Comparison of ENCODE assay signal across 18 cellular contexts in the genomic region with DNA sequence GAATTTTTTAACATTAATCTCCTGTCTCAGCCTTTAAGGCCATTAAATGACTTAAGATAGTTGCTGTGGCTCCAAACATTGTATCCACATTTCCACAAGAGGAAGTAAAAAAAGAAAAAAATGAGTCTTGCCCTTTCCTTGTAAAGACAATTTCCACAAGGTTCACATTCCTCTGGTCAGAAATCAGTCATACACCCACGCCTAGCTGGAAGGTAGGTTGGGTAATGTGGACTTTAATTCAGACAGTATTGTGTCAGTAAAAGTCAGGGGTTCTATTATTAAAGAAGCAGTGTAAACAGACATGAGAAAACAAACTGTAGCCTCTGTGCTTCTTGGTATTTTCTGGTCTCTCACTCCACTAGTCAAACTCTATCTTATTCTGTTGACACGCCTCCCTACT.
DNase-seq lines count a peak whose midpoint lies in the region; FAIRE-seq and TF ChIP-seq lines count a peak whose summit lies in the region.
"Had no signal": no experiment of that assay in that cellular context is flagged by ENCODE, and none has a peak within 500 bp of the region (broad histone marks: within the 10 kb centered on the region; RNA-seq: fewer than 3 reads in every experiment).

No MANE protein-coding gene starts in this region.

- no peaks in the 10 kb centered on the region for H3K4me1 ChIP-seq in adipocyte (ENCODE audit: control insufficient read depth, insufficient read depth, low read length)
- H3K4me1 ChIP-seq: BLaER1, Peyer's patch had no signal

- H3K9me3 ChIP-seq in adipocyte (ENCODE audit: control insufficient read depth, low read length): peaks cover 8% of the 10 kb centered on the region
- H3K9me3 ChIP-seq: BLaER1 had no signal

- H3K27me3 ChIP-seq in adipocyte (replicated peaks; ENCODE audit: control insufficient read depth, insufficient read depth, low read length): no peaks in the 10 kb centered on the region
- H3K27me3 ChIP-seq: BLaER1, Peyer's patch had no signal

- no peak overlapping the region for H3K4me3 Mint-ChIP-seq in type B pancreatic cell

- no peak for FAIRE-seq in GM19239 (lab: Jason Lieb, UNC)
- FAIRE-seq: GM12878 had no signal

- no peaks in the 10 kb centered on the region for H3K9me3 Mint-ChIP-seq in type B pancreatic cell

- H3K36me3 ChIP-seq in adipocyte (ENCODE audit: control insufficient read depth, insufficient read depth, low read length, severe bottlenecking): no peaks in the 10 kb centered on the region
- H3K36me3 ChIP-seq: BLaER1, Peyer's patch had no signal

- H3K9ac ChIP-seq in adipocyte (ENCODE audit: low read length): no peak overlapping the region
- H3K9ac ChIP-seq: BLaER1, KMS-11 had no signal

- no peaks in the 10 kb centered on the region for H3K36me3 Mint-ChIP-seq in type B pancreatic cell

- no peak for TF ChIP-seq CTCF in fibroblast of pulmonary artery (IDR thresholded peaks at IDR 0.05; ENCODE audit: low read length, missing control alignments)
- TF ChIP-seq CTCF in type B pancreatic cell (conservative IDR thresholded peaks at IDR 0.05): no peak

- H3K4me1 Mint-ChIP-seq in type B pancreatic cell (ENCODE audit: unreplicated experiment): no peaks in the 10 kb centered on the region

- H3K27me3 Mint-ChIP-seq in type B pancreatic cell: no peaks in the 10 kb centered on the region

- H3K27ac Mint-ChIP-seq in type B pancreatic cell: peak overlapping the region; percentile 59

- DNase-seq in GM03348 (ENCODE audit: low spot score): peak; percentile 14
- DNase-seq in adipocyte (ENCODE audit: low read depth): peak; percentile 3
- peak; percentile 13 for DNase-seq in fibroblast of pulmonary artery (ENCODE audit: low read depth)
- no peak for DNase-seq in type B pancreatic cell (ENCODE audit: extremely low spot score, unreplicated experiment)
- no peak for DNase-seq in GM19239 (ENCODE audit: insufficient read length, low spot score)
- no peak for DNase-seq in mucosa of gallbladder (ENCODE audit: low spot score)
- DNase-seq in hypothalamus (lab: John Stamatoyannopoulos, UW): no peak
- DNase-seq: GOT3, MM.1S, NCI-H1105, NCI-H1930, NCI-H2171, NCI-H774, Peyer's patch, SHP77 had no signal

- H3K4me3 ChIP-seq in adipocyte (ENCODE audit: low read length) (no peak overlapping the region), fibroblast of pulmonary artery (replicated peaks; ENCODE audit: low read depth, low read length) (no peak overlapping the region)
- H3K4me3 ChIP-seq: BLaER1, GM12878, Peyer's patch had no signal

Comparison
In these comparisons a context has a peak if more than half of its experiments do, and no peak if none do; other contexts are left out.
1. DNase-seq: peak in GM03348 (single experiment), adipocyte (single experiment) and fibroblast of pulmonary artery (single experiment); none in type B pancreatic cell (single experiment), GM19239 (single experiment), mucosa of gallbladder (single experiment) and hypothalamus (0 of 51).